ENCODE assay signal across 1 cellular context in the genomic region with DNA sequence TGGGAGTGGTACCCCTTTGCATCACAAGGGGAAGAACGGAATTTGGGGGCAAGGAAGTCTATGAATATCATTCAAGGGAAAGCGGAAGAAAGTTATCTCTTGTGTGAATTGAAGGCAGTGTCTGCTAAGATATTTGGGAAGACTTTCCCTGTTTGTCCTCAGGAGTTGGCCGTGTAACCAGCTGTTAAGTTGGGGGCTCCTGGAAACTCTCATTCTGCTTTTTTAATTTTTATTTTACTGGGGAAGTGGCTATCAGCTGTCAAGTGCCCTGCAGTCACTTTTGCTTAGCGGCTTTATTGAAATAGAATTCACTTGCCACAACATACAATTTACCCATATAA.
TF ChIP-seq lines count a peak whose summit lies in the region.

No MANE protein-coding gene starts in this region.

TF ChIP-seq in PFSK-1, 5 proteins besides CTCF, POLR2A, EP300 and RAD21 (continued from another document):
- TF ChIP-seq, protein P1, sequence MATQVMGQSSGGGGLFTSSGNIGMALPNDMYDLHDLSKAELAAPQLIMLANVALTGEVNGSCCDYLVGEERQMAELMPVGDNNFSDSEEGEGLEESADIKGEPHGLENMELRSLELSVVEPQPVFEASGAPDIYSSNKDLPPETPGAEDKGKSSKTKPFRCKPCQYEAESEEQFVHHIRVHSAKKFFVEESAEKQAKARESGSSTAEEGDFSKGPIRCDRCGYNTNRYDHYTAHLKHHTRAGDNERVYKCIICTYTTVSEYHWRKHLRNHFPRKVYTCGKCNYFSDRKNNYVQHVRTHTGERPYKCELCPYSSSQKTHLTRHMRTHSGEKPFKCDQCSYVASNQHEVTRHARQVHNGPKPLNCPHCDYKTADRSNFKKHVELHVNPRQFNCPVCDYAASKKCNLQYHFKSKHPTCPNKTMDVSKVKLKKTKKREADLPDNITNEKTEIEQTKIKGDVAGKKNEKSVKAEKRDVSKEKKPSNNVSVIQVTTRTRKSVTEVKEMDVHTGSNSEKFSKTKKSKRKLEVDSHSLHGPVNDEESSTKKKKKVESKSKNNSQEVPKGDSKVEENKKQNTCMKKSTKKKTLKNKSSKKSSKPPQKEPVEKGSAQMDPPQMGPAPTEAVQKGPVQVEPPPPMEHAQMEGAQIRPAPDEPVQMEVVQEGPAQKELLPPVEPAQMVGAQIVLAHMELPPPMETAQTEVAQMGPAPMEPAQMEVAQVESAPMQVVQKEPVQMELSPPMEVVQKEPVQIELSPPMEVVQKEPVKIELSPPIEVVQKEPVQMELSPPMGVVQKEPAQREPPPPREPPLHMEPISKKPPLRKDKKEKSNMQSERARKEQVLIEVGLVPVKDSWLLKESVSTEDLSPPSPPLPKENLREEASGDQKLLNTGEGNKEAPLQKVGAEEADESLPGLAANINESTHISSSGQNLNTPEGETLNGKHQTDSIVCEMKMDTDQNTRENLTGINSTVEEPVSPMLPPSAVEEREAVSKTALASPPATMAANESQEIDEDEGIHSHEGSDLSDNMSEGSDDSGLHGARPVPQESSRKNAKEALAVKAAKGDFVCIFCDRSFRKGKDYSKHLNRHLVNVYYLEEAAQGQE (IDR thresholded peaks at IDR 0.05; ENCODE audit: insufficient read depth in 1 of 2, low read depth in 2 of 2, low read length in 2 of 2), result no peak
- TF ChIP-seq POLR2AphosphoS5 (IDR thresholded peaks at IDR 0.05; ENCODE audit: low read depth, low read length), result 0 out of 2 replicates have a peak, but pooled peaks have one; percentile 5
- TF ChIP-seq TAF1 (IDR thresholded peaks at IDR 0.05; ENCODE audit: borderline replicate concordance, insufficient read depth, low read length), result no peak
